ENCODE assay signal across 29 cellular contexts in the genomic region with DNA sequence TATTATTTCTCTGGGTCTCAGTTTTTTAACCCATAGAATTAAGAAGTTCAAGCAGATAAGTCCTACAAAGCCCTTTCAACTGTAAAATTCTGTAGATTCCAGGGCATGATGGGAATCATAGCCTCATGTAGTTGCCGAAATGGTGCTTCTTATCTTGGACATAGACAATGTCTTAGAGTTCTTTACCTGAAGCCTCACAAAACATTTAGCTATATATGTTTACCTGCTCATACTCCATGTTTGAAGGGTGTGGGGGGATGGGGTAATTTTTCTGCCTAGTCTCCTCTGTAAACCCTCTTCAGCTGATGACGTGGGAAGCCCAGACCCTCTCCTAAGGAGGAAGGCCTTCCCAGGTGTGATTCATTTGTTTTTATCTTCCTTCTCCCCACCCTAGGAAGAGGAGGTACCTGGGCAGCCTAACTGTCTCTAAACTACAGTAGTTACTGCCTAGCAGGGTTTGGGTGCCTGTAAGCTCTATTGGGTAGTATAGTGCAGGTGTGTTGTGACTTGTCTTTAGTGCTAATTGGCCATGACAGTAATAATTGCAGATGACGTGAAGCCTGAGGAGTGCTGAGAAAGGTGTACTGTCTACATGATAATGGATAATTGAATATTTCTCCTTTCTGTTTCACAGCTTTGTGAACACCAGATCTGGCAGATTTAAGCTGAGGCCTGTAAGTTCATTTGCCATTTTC.
A peak's percentile ranks its signal among the peaks of the same experiment; 100 is the strongest.
DNase-seq lines count a peak whose midpoint lies in the region; ATAC-seq and TF ChIP-seq lines count a peak whose summit lies in the region.
"Had no signal": no experiment of that assay in that cellular context is flagged by ENCODE, and none has a peak within 500 bp of the region (broad histone marks: within the 10 kb centered on the region; RNA-seq: fewer than 3 reads in every experiment).

No MANE protein-coding gene starts in this region.

- no peaks in the 10 kb centered on the region for H3K9me2 ChIP-seq in GM23338 (ENCODE audit: insufficient read depth)

- H3K27ac Mint-ChIP-seq in GM23338: no peak overlapping the region
- H3K27ac Mint-ChIP-seq: activated CD8-positive, alpha-beta memory T cell treated with anti-CD3 and anti-CD28 coated beads, Interleukin-2, amount 10 ng/mL, durations not matched to agents 7 days and 5 days; activated naive CD8-positive, alpha-beta T cell treated with anti-CD3 and anti-CD28 coated beads, Interleukin-2, amount 50 U/mL, for 24 hours; activated T-cell treated with anti-CD3 and anti-CD28 coated beads, Interleukin-2, amount 50 U/mL, for 72 hours; effector memory CD8-positive, alpha-beta T cell; IgD-negative memory B cell; neural progenitor cell had no signal

- H3K9me3 ChIP-seq in esophagus squamous epithelium (peaks cover 0 to 14% (median 6%) of the 10 kb centered on the region in 3 donors), WERI-Rb-1 (ENCODE audit: severe bottlenecking) (peaks cover 6% of the 10 kb centered on the region)
- H3K9me3 ChIP-seq: upper lobe of left lung had no signal

- H3K4me1 ChIP-seq in GM23338 (ENCODE audit: insufficient read depth) (no peaks in the 10 kb centered on the region), esophagus squamous epithelium (peaks cover 0 to 23% (median 0%) of the 10 kb centered on the region in 3 donors)
- H3K4me1 ChIP-seq: left ventricle myocardium inferior, neural progenitor cell, parathyroid adenoma, upper lobe of left lung had no signal

- TF ChIP-seq POLR2A in esophagus squamous epithelium (IDR thresholded peaks at IDR 0.05): no peak

- no peak overlapping the region for H3K27ac ChIP-seq in GM23338 (ENCODE audit: low read depth)
- H3K27ac ChIP-seq in esophagus squamous epithelium: peak overlapping the region; percentile 5 to 79 (median 34)
- H3K27ac ChIP-seq in WERI-Rb-1: no peak overlapping the region
- H3K27ac ChIP-seq: left ventricle myocardium inferior, neural progenitor cell, parathyroid adenoma, RWPE1, SK-N-MC, skin epidermis, upper lobe of left lung had no signal

- no peaks in the 10 kb centered on the region for H4K20me1 ChIP-seq in GM23338 (replicated peaks; ENCODE audit: insufficient read depth)

- ATAC-seq in GM23338: no peak
- no peak for ATAC-seq in HG02610 (IDR thresholded peaks at IDR 0.05; ENCODE audit: unreplicated experiment)
- ATAC-seq: activated CD8-positive, alpha-beta memory T cell treated with anti-CD3 and anti-CD28 coated beads, Interleukin-2, amount 10 ng/mL, durations not matched to agents 7 days and 5 days; activated naive CD8-positive, alpha-beta T cell treated with anti-CD3 and anti-CD28 coated beads, Interleukin-2, amount 50 U/mL, for 24 hours; activated T-cell treated with anti-CD3 and anti-CD28 coated beads, Interleukin-2, amount 50 U/mL, for 72 hours; effector memory CD8-positive, alpha-beta T cell; HCT116 had no signal

- DNase-seq in GM23338 (ENCODE audit: low spot score) (no peak), NCI-H1417 treated with DMSO at 0.1 percent for 48 hours (lab: John Stamatoyannopoulos, UW) (peak; percentile 39), NCI-H345 treated with DMSO at 0.1 percent for 48 hours (lab: John Stamatoyannopoulos, UW; ENCODE audit: unreplicated experiment) (peak; percentile 95), esophagus squamous epithelium (lab: John Stamatoyannopoulos, UW) (no peak), WERI-Rb-1 (no peak)
- no peak for DNase-seq in stimulated activated CD4-positive, alpha-beta T cell treated with anti-CD3 and anti-CD28 coated beads, Interleukin-2, amount 100 ng/mL, for 24 hours
- DNase-seq: activated CD4-positive, alpha-beta T cell treated with anti-CD3 and anti-CD28 coated beads, Interleukin-2, amount 50 U/mL, for 4 hours; activated CD8-positive, alpha-beta memory T cell treated with anti-CD3 and anti-CD28 coated beads, Interleukin-2, amount 10 ng/mL, durations not matched to agents 7 days and 5 days; activated naive CD8-positive, alpha-beta T cell treated with anti-CD3 and anti-CD28 coated beads, Interleukin-2, amount 50 U/mL, for 24 hours; activated T-cell treated with anti-CD3 and anti-CD28 coated beads, Interleukin-2, amount 50 U/mL, for 72 hours; COR-L47; effector memory CD8-positive, alpha-beta T cell; GF-D8; left ventricle myocardium inferior; mesendoderm; NCI-H2029 treated with DMSO at 0.1 percent for 48 hours; NCI-H526 treated with DMSO at 0.1 percent for 48 hours; stimulated activated naive CD4-positive, alpha-beta T cell; T-helper 1 cell; upper lobe of left lung had no signal

- H3K4me3 Mint-ChIP-seq in GM23338: no peak overlapping the region
- H3K4me3 Mint-ChIP-seq: activated CD8-positive, alpha-beta memory T cell treated with anti-CD3 and anti-CD28 coated beads, Interleukin-2, amount 10 ng/mL, durations not matched to agents 7 days and 5 days; activated naive CD8-positive, alpha-beta T cell treated with anti-CD3 and anti-CD28 coated beads, Interleukin-2, amount 50 U/mL, for 24 hours; activated T-cell treated with anti-CD3 and anti-CD28 coated beads, Interleukin-2, amount 50 U/mL, for 72 hours; central memory CD8-positive, alpha-beta T cell; effector memory CD8-positive, alpha-beta T cell; IgD-negative memory B cell; neural progenitor cell had no signal

- no peaks in the 10 kb centered on the region for H3K79me2 ChIP-seq in GM23338 (replicated peaks; ENCODE audit: insufficient read depth)
- H3K79me2 ChIP-seq: parathyroid adenoma had no signal

- H3K36me3 Mint-ChIP-seq in GM23338 (ENCODE audit: low read depth): 0 out of 3 replicates have a peak, but pooled peaks cover 4% of the 10 kb centered on the region
- H3K36me3 Mint-ChIP-seq: activated CD8-positive, alpha-beta memory T cell treated with anti-CD3 and anti-CD28 coated beads, Interleukin-2, amount 10 ng/mL, durations not matched to agents 7 days and 5 days; IgD-negative memory B cell; neural progenitor cell had no signal

- H3K4me2 ChIP-seq in GM23338: no peak overlapping the region
- H3K4me2 ChIP-seq: neural progenitor cell had no signal

- H3K27me3 ChIP-seq in GM23338 (ENCODE audit: insufficient read depth): no peaks in the 10 kb centered on the region
- H3K27me3 ChIP-seq in esophagus squamous epithelium: no peaks in the 10 kb centered on the region
- H3K27me3 ChIP-seq in WERI-Rb-1 (ENCODE audit: insufficient read depth, low read depth, severe bottlenecking): no peaks in the 10 kb centered on the region
- H3K27me3 ChIP-seq: neural progenitor cell, upper lobe of left lung had no signal

- peaks cover 13% of the 10 kb centered on the region; the same call in 2 of the 3 replicates for H3K9me3 Mint-ChIP-seq in GM23338

- 48 to 78% methylated on average over 3 of the region's 3 CpGs for WGBS in esophagus squamous epithelium, 2 donors

- H3F3A ChIP-seq in GM23338 (replicated peaks; ENCODE audit: low read depth): no peaks in the 10 kb centered on the region

- no peaks in the 10 kb centered on the region for H3K27me3 Mint-ChIP-seq in GM23338 (ENCODE audit: insufficient read depth, low read depth, poor library complexity)
- H3K27me3 Mint-ChIP-seq: activated CD8-positive, alpha-beta memory T cell treated with anti-CD3 and anti-CD28 coated beads, Interleukin-2, amount 10 ng/mL, durations not matched to agents 7 days and 5 days; activated naive CD8-positive, alpha-beta T cell treated with anti-CD3 and anti-CD28 coated beads, Interleukin-2, amount 50 U/mL, for 24 hours; central memory CD8-positive, alpha-beta T cell; effector memory CD8-positive, alpha-beta T cell; IgD-negative memory B cell had no signal

- TF ChIP-seq CTCF in GM23338 (conservative IDR thresholded peaks at IDR 0.05; ENCODE audit: low read depth in 2 of 2) (no peak), esophagus squamous epithelium (IDR thresholded peaks at IDR 0.05) (no peak), WERI-Rb-1 (IDR thresholded peaks at IDR 0.05; ENCODE audit: low read depth, low read length) (no peak)

- H3K4me1 Mint-ChIP-seq in GM23338: no peaks in the 10 kb centered on the region
- H3K4me1 Mint-ChIP-seq: activated CD8-positive, alpha-beta memory T cell treated with anti-CD3 and anti-CD28 coated beads, Interleukin-2, amount 10 ng/mL, durations not matched to agents 7 days and 5 days; activated naive CD8-positive, alpha-beta T cell treated with anti-CD3 and anti-CD28 coated beads, Interleukin-2, amount 50 U/mL, for 24 hours; central memory CD8-positive, alpha-beta T cell had no signal

- intact Hi-C loops in esophagus squamous epithelium (cut with DNase I): no loop called here

- H3K36me3 ChIP-seq in GM23338 (ENCODE audit: insufficient read depth) (no peaks in the 10 kb centered on the region), esophagus squamous epithelium (no peaks in the 10 kb centered on the region), WERI-Rb-1 (no peaks in the 10 kb centered on the region)
- H3K36me3 ChIP-seq: left ventricle myocardium inferior, neural progenitor cell, upper lobe of left lung had no signal

- H2AFZ ChIP-seq in GM23338: peak overlapping the region; percentile 72; the same call in 1 of the 2 replicates
- H2AFZ ChIP-seq: neural progenitor cell, parathyroid adenoma had no signal

- H3K4me3 ChIP-seq in GM23338 (no peak overlapping the region), esophagus squamous epithelium (no peak overlapping the region), WERI-Rb-1 (ENCODE audit: low read depth, low read length) (no peak overlapping the region)
- H3K4me3 ChIP-seq: left ventricle myocardium inferior, neural progenitor cell, SK-N-MC, skin epidermis, upper lobe of left lung had no signal

TF ChIP-seq in GM23338, 12 proteins besides CTCF, POLR2A, EP300 and RAD21 (continues in another document):
- no peak for TF ChIP-seq POLR2AphosphoS5 (IDR thresholded peaks at IDR 0.05; ENCODE audit: low read depth)
- TF ChIP-seq ZNF114 (CRISPR knock-in tag; IDR thresholded peaks at IDR 0.05): no peak
- no peak for TF ChIP-seq CREB1 (CRISPR knock-in tag; IDR thresholded peaks at IDR 0.05; ENCODE audit: low read depth)
- no peak for TF ChIP-seq ZNF331 (CRISPR knock-in tag; IDR thresholded peaks at IDR 0.05; ENCODE audit: low read depth)
- TF ChIP-seq, protein P1, sequence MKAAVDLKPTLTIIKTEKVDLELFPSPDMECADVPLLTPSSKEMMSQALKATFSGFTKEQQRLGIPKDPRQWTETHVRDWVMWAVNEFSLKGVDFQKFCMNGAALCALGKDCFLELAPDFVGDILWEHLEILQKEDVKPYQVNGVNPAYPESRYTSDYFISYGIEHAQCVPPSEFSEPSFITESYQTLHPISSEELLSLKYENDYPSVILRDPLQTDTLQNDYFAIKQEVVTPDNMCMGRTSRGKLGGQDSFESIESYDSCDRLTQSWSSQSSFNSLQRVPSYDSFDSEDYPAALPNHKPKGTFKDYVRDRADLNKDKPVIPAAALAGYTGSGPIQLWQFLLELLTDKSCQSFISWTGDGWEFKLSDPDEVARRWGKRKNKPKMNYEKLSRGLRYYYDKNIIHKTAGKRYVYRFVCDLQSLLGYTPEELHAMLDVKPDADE (IDR thresholded peaks at IDR 0.05): no peak

Comparison
In these comparisons a context has a peak if more than half of its experiments do, and no peak if none do; other contexts are left out.
1. DNase-seq: peak in NCI-H1417 treated with DMSO at 0.1 percent for 48 hours (single experiment) and NCI-H345 treated with DMSO at 0.1 percent for 48 hours (single experiment); none in GM23338 (single experiment), esophagus squamous epithelium (single experiment), WERI-Rb-1 (single experiment) and stimulated activated CD4-positive, alpha-beta T cell treated with anti-CD3 and anti-CD28 coated beads, Interleukin-2, amount 100 ng/mL, for 24 hours (0 of 2).
2. H3K27ac ChIP-seq: peak in esophagus squamous epithelium (4 of 4); none in GM23338 (single experiment) and WERI-Rb-1 (single experiment).